ENCODE assay signal across 1 cellular context in the genomic region with DNA sequence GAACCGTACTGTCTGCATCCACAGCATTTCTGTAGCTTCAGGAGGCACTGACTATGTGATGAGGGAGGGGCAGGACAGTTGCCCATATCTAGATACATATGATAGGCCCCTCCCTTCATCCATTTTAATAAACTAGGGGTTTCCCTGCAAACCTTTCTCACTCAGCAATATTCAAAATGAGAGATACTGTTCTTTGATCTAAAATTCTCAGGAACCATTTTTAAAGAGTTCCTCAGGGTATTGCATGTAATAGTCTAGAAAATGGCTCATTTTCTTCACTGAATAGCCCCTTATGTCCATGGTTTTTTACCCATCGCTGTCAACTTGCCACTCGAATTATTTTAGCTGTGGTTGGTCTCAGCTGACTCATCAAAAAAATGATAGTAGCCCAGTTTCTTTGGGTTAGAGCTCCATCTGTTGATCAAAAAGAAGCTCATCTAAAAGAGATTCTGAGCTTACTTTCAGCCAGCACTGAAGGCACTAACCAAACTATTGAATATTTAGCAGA.
A peak's percentile ranks its signal among the peaks of the same experiment; 100 is the strongest.
TF ChIP-seq lines count a peak whose summit lies in the region.

No MANE protein-coding gene starts in this region.

TF ChIP-seq in K562, 482 proteins besides CTCF, POLR2A, EP300 and RAD21 (continued from another document and continues in another):
- TF ChIP-seq, protein P1, sequence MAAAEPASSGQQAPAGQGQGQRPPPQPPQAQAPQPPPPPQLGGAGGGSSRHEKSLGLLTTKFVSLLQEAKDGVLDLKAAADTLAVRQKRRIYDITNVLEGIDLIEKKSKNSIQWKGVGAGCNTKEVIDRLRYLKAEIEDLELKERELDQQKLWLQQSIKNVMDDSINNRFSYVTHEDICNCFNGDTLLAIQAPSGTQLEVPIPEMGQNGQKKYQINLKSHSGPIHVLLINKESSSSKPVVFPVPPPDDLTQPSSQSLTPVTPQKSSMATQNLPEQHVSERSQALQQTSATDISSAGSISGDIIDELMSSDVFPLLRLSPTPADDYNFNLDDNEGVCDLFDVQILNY (CRISPR knock-in tag; IDR thresholded peaks at IDR 0.05) = no peak
- TF ChIP-seq CBX1 (IDR thresholded peaks at IDR 0.05; ENCODE audit: low read depth) (no peak), ZEB2 (IDR thresholded peaks at IDR 0.05) (no peak), SREBF1 (IDR thresholded peaks at IDR 0.05; ENCODE audit: borderline replicate concordance, low read depth, low read length) (no peak), HEY1 (CRISPR knock-in tag; IDR thresholded peaks at IDR 0.05; ENCODE audit: borderline replicate concordance) (no peak), ATF1 (CRISPR knock-in tag; IDR thresholded peaks at IDR 0.05) (no peak), ATF1 (tag; IDR thresholded peaks at IDR 0.05) (no peak), KLF10 (CRISPR knock-in tag; IDR thresholded peaks at IDR 0.05) (no peak), TBL1XR1 (IDR thresholded peaks at IDR 0.05; ENCODE audit: low read length in 2 of 2) (no peak), C11orf30 (IDR thresholded peaks at IDR 0.05; ENCODE audit: low read depth) (peak; percentile 99), ZSCAN29 (IDR thresholded peaks at IDR 0.05) (no peak), ZNF316 (IDR thresholded peaks at IDR 0.05) (peak; percentile 99), POU5F1 (IDR thresholded peaks at IDR 0.05; ENCODE audit: borderline replicate concordance, low read depth, low read length, partially characterized antibody) (no peak), MAFK (IDR thresholded peaks at IDR 0.05; ENCODE audit: low read length) (peak; percentile 98), ARHGAP35 (IDR thresholded peaks at IDR 0.05; ENCODE audit: partially characterized antibody) (no peak), CEBPG (CRISPR knock-in tag; IDR thresholded peaks at IDR 0.05) (no peak), CEBPG (tag; conservative IDR thresholded peaks at IDR 0.05 in 1 of 2, IDR thresholded peaks at IDR 0.05 in 1 of 2) (no peak), HOXB6 (CRISPR knock-in tag; IDR thresholded peaks at IDR 0.05; ENCODE audit: borderline replicate concordance) (no peak), ZNF75A (CRISPR knock-in tag; IDR thresholded peaks at IDR 0.05) (no peak), LARP7 (IDR thresholded peaks at IDR 0.05) (no peak), CBX8 (IDR thresholded peaks at IDR 0.05; ENCODE audit: borderline replicate concordance, extremely low read depth, low read depth, low read length, poor library complexity, severe bottlenecking) (no peak), TOE1 (IDR thresholded peaks at IDR 0.05; ENCODE audit: borderline replicate concordance) (no peak), TOE1 (CRISPR knock-in tag; IDR thresholded peaks at IDR 0.05; ENCODE audit: borderline replicate concordance, low read depth) (no peak), TAF15 (IDR thresholded peaks at IDR 0.05; ENCODE audit: low read depth, low read length) (no peak), HSF4 (CRISPR knock-in tag; IDR thresholded peaks at IDR 0.05; ENCODE audit: borderline replicate concordance) (no peak), RFX7 (CRISPR knock-in tag; IDR thresholded peaks at IDR 0.05) (no peak), TBP (optimal IDR thresholded peaks at IDR 0.05; ENCODE audit: low read depth, low read length) (no peak), PHF8 (IDR thresholded peaks at IDR 0.05; ENCODE audit: borderline replicate concordance, low read length) (no peak), HNRNPLL (IDR thresholded peaks at IDR 0.05; ENCODE audit: low read depth, low read length, poor library complexity, severe bottlenecking) (no peak), TRIM24 (IDR thresholded peaks at IDR 0.05) (no peak), HDGF (IDR thresholded peaks at IDR 0.05) (no peak), ZNF589 (CRISPR knock-in tag; IDR thresholded peaks at IDR 0.05; ENCODE audit: low read depth) (no peak)
- TF ChIP-seq, protein P2, sequence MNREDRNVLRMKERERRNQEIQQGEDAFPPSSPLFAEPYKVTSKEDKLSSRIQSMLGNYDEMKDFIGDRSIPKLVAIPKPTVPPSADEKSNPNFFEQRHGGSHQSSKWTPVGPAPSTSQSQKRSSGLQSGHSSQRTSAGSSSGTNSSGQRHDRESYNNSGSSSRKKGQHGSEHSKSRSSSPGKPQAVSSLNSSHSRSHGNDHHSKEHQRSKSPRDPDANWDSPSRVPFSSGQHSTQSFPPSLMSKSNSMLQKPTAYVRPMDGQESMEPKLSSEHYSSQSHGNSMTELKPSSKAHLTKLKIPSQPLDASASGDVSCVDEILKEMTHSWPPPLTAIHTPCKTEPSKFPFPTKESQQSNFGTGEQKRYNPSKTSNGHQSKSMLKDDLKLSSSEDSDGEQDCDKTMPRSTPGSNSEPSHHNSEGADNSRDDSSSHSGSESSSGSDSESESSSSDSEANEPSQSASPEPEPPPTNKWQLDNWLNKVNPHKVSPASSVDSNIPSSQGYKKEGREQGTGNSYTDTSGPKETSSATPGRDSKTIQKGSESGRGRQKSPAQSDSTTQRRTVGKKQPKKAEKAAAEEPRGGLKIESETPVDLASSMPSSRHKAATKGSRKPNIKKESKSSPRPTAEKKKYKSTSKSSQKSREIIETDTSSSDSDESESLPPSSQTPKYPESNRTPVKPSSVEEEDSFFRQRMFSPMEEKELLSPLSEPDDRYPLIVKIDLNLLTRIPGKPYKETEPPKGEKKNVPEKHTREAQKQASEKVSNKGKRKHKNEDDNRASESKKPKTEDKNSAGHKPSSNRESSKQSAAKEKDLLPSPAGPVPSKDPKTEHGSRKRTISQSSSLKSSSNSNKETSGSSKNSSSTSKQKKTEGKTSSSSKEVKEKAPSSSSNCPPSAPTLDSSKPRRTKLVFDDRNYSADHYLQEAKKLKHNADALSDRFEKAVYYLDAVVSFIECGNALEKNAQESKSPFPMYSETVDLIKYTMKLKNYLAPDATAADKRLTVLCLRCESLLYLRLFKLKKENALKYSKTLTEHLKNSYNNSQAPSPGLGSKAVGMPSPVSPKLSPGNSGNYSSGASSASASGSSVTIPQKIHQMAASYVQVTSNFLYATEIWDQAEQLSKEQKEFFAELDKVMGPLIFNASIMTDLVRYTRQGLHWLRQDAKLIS (CRISPR knock-in tag; IDR thresholded peaks at IDR 0.05) = no peak
- TF ChIP-seq, protein P3, sequence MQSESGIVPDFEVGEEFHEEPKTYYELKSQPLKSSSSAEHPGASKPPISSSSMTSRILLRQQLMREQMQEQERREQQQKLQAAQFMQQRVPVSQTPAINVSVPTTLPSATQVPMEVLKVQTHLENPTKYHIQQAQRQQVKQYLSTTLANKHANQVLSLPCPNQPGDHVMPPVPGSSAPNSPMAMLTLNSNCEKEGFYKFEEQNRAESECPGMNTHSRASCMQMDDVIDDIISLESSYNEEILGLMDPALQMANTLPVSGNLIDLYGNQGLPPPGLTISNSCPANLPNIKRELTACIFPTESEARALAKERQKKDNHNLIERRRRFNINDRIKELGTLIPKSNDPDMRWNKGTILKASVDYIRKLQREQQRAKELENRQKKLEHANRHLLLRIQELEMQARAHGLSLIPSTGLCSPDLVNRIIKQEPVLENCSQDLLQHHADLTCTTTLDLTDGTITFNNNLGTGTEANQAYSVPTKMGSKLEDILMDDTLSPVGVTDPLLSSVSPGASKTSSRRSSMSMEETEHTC (IDR thresholded peaks at IDR 0.05) = no peak
- TF ChIP-seq, protein P4, sequence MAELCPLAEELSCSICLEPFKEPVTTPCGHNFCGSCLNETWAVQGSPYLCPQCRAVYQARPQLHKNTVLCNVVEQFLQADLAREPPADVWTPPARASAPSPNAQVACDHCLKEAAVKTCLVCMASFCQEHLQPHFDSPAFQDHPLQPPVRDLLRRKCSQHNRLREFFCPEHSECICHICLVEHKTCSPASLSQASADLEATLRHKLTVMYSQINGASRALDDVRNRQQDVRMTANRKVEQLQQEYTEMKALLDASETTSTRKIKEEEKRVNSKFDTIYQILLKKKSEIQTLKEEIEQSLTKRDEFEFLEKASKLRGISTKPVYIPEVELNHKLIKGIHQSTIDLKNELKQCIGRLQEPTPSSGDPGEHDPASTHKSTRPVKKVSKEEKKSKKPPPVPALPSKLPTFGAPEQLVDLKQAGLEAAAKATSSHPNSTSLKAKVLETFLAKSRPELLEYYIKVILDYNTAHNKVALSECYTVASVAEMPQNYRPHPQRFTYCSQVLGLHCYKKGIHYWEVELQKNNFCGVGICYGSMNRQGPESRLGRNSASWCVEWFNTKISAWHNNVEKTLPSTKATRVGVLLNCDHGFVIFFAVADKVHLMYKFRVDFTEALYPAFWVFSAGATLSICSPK (IDR thresholded peaks at IDR 0.05; ENCODE audit: borderline replicate concordance) = no peak
- TF ChIP-seq, protein P5, sequence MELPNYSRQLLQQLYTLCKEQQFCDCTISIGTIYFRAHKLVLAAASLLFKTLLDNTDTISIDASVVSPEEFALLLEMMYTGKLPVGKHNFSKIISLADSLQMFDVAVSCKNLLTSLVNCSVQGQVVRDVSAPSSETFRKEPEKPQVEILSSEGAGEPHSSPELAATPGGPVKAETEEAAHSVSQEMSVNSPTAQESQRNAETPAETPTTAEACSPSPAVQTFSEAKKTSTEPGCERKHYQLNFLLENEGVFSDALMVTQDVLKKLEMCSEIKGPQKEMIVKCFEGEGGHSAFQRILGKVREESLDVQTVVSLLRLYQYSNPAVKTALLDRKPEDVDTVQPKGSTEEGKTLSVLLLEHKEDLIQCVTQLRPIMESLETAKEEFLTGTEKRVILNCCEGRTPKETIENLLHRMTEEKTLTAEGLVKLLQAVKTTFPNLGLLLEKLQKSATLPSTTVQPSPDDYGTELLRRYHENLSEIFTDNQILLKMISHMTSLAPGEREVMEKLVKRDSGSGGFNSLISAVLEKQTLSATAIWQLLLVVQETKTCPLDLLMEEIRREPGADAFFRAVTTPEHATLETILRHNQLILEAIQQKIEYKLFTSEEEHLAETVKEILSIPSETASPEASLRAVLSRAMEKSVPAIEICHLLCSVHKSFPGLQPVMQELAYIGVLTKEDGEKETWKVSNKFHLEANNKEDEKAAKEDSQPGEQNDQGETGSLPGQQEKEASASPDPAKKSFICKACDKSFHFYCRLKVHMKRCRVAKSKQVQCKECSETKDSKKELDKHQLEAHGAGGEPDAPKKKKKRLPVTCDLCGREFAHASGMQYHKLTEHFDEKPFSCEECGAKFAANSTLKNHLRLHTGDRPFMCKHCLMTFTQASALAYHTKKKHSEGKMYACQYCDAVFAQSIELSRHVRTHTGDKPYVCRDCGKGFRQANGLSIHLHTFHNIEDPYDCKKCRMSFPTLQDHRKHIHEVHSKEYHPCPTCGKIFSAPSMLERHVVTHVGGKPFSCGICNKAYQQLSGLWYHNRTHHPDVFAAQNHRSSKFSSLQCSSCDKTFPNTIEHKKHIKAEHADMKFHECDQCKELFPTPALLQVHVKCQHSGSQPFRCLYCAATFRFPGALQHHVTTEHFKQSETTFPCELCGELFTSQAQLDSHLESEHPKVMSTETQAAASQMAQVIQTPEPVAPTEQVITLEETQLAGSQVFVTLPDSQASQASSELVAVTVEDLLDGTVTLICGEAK (IDR thresholded peaks at IDR 0.05) = no peak
- TF ChIP-seq, protein P5 (CRISPR knock-in tag; IDR thresholded peaks at IDR 0.05) = no peak
- TF ChIP-seq, protein P6, sequence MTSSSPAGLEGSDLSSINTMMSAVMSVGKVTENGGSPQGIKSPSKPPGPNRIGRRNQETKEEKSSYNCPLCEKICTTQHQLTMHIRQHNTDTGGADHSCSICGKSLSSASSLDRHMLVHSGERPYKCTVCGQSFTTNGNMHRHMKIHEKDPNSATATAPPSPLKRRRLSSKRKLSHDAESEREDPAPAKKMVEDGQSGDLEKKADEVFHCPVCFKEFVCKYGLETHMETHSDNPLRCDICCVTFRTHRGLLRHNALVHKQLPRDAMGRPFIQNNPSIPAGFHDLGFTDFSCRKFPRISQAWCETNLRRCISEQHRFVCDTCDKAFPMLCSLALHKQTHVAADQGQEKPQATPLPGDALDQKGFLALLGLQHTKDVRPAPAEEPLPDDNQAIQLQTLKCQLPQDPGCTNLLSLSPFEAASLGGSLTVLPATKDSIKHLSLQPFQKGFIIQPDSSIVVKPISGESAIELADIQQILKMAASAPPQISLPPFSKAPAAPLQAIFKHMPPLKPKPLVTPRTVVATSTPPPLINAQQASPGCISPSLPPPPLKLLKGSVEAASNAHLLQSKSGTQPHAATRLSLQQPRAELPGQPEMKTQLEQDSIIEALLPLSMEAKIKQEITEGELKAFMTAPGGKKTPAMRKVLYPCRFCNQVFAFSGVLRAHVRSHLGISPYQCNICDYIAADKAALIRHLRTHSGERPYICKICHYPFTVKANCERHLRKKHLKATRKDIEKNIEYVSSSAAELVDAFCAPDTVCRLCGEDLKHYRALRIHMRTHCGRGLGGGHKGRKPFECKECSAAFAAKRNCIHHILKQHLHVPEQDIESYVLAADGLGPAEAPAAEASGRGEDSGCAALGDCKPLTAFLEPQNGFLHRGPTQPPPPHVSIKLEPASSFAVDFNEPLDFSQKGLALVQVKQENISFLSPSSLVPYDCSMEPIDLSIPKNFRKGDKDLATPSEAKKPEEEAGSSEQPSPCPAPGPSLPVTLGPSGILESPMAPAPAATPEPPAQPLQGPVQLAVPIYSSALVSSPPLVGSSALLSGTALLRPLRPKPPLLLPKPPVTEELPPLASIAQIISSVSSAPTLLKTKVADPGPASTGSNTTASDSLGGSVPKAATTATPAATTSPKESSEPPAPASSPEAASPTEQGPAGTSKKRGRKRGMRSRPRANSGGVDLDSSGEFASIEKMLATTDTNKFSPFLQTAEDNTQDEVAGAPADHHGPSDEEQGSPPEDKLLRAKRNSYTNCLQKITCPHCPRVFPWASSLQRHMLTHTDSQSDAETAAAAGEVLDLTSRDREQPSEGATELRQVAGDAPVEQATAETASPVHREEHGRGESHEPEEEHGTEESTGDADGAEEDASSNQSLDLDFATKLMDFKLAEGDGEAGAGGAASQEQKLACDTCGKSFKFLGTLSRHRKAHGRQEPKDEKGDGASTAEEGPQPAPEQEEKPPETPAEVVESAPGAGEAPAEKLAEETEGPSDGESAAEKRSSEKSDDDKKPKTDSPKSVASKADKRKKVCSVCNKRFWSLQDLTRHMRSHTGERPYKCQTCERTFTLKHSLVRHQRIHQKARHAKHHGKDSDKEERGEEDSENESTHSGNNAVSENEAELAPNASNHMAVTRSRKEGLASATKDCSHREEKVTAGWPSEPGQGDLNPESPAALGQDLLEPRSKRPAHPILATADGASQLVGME (CRISPR knock-in tag; IDR thresholded peaks at IDR 0.05) = no peak
